ENCODE assay signal across 8 cellular contexts in genomic region chr19:38265213-38265861, GRCh38. TPM values are rescaled to one million over a fixed set of nuclear protein-coding genes. Genes with fewer than 3 reads are reported as not detected.
DNase-seq lines count a peak whose midpoint lies in the region; ATAC-seq and TF ChIP-seq lines count a peak whose summit lies in the region.

No MANE protein-coding gene starts in this region.

- H3K4me1 ChIP-seq in ascending aorta = peaks cover 7 to 45% of the 10 kb centered on the region in 2 donors

- H3K4me3 ChIP-seq in ascending aorta = peak overlapping the region; percentile 65 to 76

- ATAC-seq in Right ventricle myocardium inferior (peak; percentile 29), HG02759 (IDR thresholded peaks at IDR 0.05; ENCODE audit: unreplicated experiment) (no peak)

- intact Hi-C loops in Right ventricle myocardium inferior (cut with DNase I) (no loop called here), cardiac septum (cut with DNase I) (no loop called here), ascending aorta (cut with DNase I) (loop anchor here (2.0 kb wide), 1 partner anchor 51 kb away; no protein-coding TSS in a partner anchor), posterior vena cava (cut with DNase I) (no loop called here)

- no peaks in the 10 kb centered on the region for H3K9me3 ChIP-seq in ascending aorta

- H3K36me3 ChIP-seq in ascending aorta = no peaks in the 10 kb centered on the region

- peak in 1 of 3 experiments; percentile 4 for TF ChIP-seq CTCF in ascending aorta (IDR thresholded peaks at IDR 0.05)

- no peaks in the 10 kb centered on the region for H3K27me3 ChIP-seq in ascending aorta
- H3K27me3 ChIP-seq in layer of hippocampus (ENCODE audit: control insufficient read depth, insufficient read depth, low read length) = peaks cover 2% of the 10 kb centered on the region

- peak overlapping the region; percentile 98 for H3K27ac ChIP-seq in ascending aorta
- H3K27ac ChIP-seq in layer of hippocampus (ENCODE audit: low read depth, low read length) = peak overlapping the region; percentile 74
- peak overlapping the region; percentile 80 for H3K27ac ChIP-seq in temporal lobe (ENCODE audit: low read depth, low read length)

- no peak for DNase-seq in Right ventricle myocardium inferior (ENCODE audit: missing footprints)
- no peak for DNase-seq in cardiac septum (ENCODE audit: low spot score)
- DNase-seq in ascending aorta (ENCODE audit: low spot score in 2 of 2) = peak; percentile 25 to 81
- no peak for DNase-seq in posterior vena cava (ENCODE audit: low spot score)
- DNase-seq in HuH-7 (ENCODE audit: low spot score) = no peak

RNA-seq across cellular contexts. Expression of gene SPINT2, which starts 1.0 kb away (rescaled TPM):
- total RNA-seq in Right ventricle myocardium inferior (9.1 TPM), cardiac septum (17.3 TPM), ascending aorta (193 TPM), temporal lobe (60.0 TPM), posterior vena cava (10 to 100 TPM; 25.1 to 39.7 TPM)

RNA-seq across cellular contexts. Expression of gene PPP1R14A, which starts 9.2 kb away (rescaled TPM):
- total RNA-seq in Right ventricle myocardium inferior (35.9 TPM), cardiac septum (23.9 TPM), ascending aorta (1,072 TPM), temporal lobe (1.2 TPM), posterior vena cava (100 to 1,000 TPM; 314 to 462 TPM)

RNA-seq across cellular contexts. Expression of gene C19orf33, which starts 38.7 kb away (rescaled TPM):
- total RNA-seq in Right ventricle myocardium inferior (6.7 TPM), cardiac septum (2.0 TPM), ascending aorta (not detected), temporal lobe (1.2 TPM), posterior vena cava (1 to 10 TPM; 1.1 to 1.2 TPM)

RNA-seq across cellular contexts. Expression of gene DPF1, which starts 41.3 kb away (rescaled TPM):
- total RNA-seq in Right ventricle myocardium inferior (0.11 TPM), cardiac septum (0.51 TPM), ascending aorta (not detected), temporal lobe (35.4 TPM), posterior vena cava (under 1 TPM; 0.14 to 0.65 TPM)

RNA-seq across cellular contexts. Expression of gene YIF1B, which starts 50.4 kb away (rescaled TPM):
- 34.7 TPM for total RNA-seq in Right ventricle myocardium inferior
- total RNA-seq in cardiac septum = 27.6 TPM
- total RNA-seq in ascending aorta = 24.7 TPM
- total RNA-seq in temporal lobe = 27.8 TPM
- 10 to 100 TPM; 16.5 to 23.2 TPM for total RNA-seq in posterior vena cava

Comparison
In these comparisons a context has a peak if more than half of its experiments do, and no peak if none do; other contexts are left out.
1. DNase-seq: peak in ascending aorta (2 of 2); none in Right ventricle myocardium inferior (single experiment), cardiac septum (single experiment), posterior vena cava (single experiment) and HuH-7 (single experiment).
2. RNA of gene PPP1R14A, which starts 9.2 kb away (total RNA-seq): 1,072 TPM in ascending aorta (single experiment), 314 to 462 TPM in posterior vena cava, 35.9 TPM in Right ventricle myocardium inferior (single experiment) and 23.9 TPM in cardiac septum (single experiment); 1.2 TPM in temporal lobe (single experiment); every median in the first group is over 10 times any median in the second.
3. Peak in every context shown above with its lines, with median percentiles within 50 percentile points of each other: H3K27ac ChIP-seq.